In the genomic region with DNA sequence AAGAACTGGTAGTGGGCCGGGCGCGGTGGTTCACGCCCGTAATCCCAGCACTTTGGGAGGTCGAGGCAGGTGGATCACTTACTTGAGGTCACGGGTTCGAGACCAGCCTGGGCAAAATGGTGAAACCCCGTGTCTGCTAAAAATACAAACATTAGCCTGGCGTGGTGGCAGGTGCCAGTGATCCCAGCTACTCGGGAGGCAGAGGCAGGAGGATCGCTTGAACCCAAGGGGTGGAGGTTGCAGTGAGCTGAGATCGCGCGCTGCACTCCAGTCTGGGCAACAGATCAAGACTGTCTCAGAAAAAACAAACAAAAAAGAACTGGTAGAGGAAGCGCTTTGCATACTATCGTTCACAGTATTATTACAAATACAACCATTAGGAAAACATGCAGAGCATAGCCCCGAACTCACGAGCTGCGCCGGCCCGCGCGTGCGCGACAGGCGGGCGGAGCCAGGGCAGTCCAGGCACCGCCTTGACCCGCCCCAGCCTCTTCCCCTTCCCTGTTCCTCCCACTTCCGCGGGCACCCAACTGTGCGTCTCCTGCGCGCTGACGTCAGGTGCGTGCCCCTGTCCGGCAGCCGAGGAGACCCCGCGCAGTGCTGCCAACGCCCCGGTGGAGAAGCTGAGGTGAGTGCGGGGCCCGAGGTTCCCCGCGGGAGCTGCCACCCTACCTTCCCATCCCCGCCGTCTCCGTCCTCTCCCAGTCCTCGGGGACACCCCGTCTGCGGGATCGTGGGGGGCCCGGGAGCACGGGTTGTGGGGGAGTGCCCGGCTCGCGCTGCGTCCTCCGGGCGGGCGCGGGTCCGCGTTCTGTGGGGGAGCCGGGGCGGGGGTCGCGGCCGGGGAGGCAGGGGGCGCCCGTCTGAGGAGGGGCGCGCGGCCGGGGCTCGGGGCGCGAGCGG, we compare ENCODE assay signal across 1 cellular context.
TF ChIP-seq lines count a peak whose summit lies in the region.

TSS of gene CDC42 (plus strand) at position 595 of the 903 bp plus-strand sequence. CDS start 25,770 bp downstream, outside the sequence.

TF ChIP-seq in K562, 482 proteins besides CTCF, POLR2A, EP300 and RAD21 (continued from another document and continues in another):
- TF ChIP-seq PATZ1 (CRISPR knock-in tag; IDR thresholded peaks at IDR 0.05; ENCODE audit: borderline replicate concordance): no peak
- peak; percentile 99 for TF ChIP-seq CREM (IDR thresholded peaks at IDR 0.05; ENCODE audit: low read depth)
- TF ChIP-seq ELF1 (tag; IDR thresholded peaks at IDR 0.05): peak; percentile 93
- peak; percentile 11; the same call in 1 of the 2 replicates for TF ChIP-seq DPF2 (IDR thresholded peaks at IDR 0.05)
- peak; percentile 94 for TF ChIP-seq HMGXB4 (CRISPR knock-in tag; IDR thresholded peaks at IDR 0.05)
- TF ChIP-seq HES1 (IDR thresholded peaks at IDR 0.05; ENCODE audit: low read depth): no peak
- TF ChIP-seq ZNF639 (CRISPR knock-in tag; conservative IDR thresholded peaks at IDR 0.05 in 1 of 2, IDR thresholded peaks at IDR 0.05 in 1 of 2): no peak
- TF ChIP-seq GTF2A2 (tag; IDR thresholded peaks at IDR 0.05): no peak
- TF ChIP-seq, protein P1, sequence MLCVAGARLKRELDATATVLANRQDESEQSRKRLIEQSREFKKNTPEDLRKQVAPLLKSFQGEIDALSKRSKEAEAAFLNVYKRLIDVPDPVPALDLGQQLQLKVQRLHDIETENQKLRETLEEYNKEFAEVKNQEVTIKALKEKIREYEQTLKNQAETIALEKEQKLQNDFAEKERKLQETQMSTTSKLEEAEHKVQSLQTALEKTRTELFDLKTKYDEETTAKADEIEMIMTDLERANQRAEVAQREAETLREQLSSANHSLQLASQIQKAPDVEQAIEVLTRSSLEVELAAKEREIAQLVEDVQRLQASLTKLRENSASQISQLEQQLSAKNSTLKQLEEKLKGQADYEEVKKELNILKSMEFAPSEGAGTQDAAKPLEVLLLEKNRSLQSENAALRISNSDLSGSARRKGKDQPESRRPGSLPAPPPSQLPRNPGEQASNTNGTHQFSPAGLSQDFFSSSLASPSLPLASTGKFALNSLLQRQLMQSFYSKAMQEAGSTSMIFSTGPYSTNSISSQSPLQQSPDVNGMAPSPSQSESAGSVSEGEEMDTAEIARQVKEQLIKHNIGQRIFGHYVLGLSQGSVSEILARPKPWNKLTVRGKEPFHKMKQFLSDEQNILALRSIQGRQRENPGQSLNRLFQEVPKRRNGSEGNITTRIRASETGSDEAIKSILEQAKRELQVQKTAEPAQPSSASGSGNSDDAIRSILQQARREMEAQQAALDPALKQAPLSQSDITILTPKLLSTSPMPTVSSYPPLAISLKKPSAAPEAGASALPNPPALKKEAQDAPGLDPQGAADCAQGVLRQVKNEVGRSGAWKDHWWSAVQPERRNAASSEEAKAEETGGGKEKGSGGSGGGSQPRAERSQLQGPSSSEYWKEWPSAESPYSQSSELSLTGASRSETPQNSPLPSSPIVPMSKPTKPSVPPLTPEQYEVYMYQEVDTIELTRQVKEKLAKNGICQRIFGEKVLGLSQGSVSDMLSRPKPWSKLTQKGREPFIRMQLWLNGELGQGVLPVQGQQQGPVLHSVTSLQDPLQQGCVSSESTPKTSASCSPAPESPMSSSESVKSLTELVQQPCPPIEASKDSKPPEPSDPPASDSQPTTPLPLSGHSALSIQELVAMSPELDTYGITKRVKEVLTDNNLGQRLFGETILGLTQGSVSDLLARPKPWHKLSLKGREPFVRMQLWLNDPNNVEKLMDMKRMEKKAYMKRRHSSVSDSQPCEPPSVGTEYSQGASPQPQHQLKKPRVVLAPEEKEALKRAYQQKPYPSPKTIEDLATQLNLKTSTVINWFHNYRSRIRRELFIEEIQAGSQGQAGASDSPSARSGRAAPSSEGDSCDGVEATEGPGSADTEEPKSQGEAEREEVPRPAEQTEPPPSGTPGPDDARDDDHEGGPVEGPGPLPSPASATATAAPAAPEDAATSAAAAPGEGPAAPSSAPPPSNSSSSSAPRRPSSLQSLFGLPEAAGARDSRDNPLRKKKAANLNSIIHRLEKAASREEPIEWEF (CRISPR knock-in tag; IDR thresholded peaks at IDR 0.05): no peak
- TF ChIP-seq U2AF2 (optimal IDR thresholded peaks at IDR 0.05; ENCODE audit: low read depth, low read length): no peak
- TF ChIP-seq FOXM1 (IDR thresholded peaks at IDR 0.05; ENCODE audit: low read depth): no peak
- no peak; the same call in 1 of the 2 replicates for TF ChIP-seq FOXM1 (CRISPR knock-in tag; IDR thresholded peaks at IDR 0.05; ENCODE audit: low read depth)
- TF ChIP-seq PRMT5 (CRISPR knock-in tag; IDR thresholded peaks at IDR 0.05): no peak
- TF ChIP-seq ZNF41 (CRISPR knock-in tag; conservative IDR thresholded peaks at IDR 0.05): 0 out of 2 replicates have a peak, but pooled peaks have one; percentile 54
- TF ChIP-seq ZNF75A (CRISPR knock-in tag; IDR thresholded peaks at IDR 0.05): no peak
- no peak for TF ChIP-seq SMARCB1 (IDR thresholded peaks at IDR 0.05; ENCODE audit: insufficient read length, low read depth)
- TF ChIP-seq, protein P2, sequence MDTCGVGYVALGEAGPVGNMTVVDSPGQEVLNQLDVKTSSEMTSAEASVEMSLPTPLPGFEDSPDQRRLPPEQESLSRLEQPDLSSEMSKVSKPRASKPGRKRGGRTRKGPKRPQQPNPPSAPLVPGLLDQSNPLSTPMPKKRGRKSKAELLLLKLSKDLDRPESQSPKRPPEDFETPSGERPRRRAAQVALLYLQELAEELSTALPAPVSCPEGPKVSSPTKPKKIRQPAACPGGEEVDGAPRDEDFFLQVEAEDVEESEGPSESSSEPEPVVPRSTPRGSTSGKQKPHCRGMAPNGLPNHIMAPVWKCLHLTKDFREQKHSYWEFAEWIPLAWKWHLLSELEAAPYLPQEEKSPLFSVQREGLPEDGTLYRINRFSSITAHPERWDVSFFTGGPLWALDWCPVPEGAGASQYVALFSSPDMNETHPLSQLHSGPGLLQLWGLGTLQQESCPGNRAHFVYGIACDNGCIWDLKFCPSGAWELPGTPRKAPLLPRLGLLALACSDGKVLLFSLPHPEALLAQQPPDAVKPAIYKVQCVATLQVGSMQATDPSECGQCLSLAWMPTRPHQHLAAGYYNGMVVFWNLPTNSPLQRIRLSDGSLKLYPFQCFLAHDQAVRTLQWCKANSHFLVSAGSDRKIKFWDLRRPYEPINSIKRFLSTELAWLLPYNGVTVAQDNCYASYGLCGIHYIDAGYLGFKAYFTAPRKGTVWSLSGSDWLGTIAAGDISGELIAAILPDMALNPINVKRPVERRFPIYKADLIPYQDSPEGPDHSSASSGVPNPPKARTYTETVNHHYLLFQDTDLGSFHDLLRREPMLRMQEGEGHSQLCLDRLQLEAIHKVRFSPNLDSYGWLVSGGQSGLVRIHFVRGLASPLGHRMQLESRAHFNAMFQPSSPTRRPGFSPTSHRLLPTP (IDR thresholded peaks at IDR 0.05; ENCODE audit: borderline replicate concordance, extremely low read depth, insufficient read length): peak; percentile 78
- no peak for TF ChIP-seq KAT7 (CRISPR knock-in tag; IDR thresholded peaks at IDR 0.05; ENCODE audit: borderline replicate concordance)
- no peak for TF ChIP-seq ZNF347 (CRISPR knock-in tag; IDR thresholded peaks at IDR 0.05; ENCODE audit: low read depth)
- TF ChIP-seq STAT5A (IDR thresholded peaks at IDR 0.05; ENCODE audit: borderline replicate concordance, low read length): no peak
- no peak for TF ChIP-seq ZNF785 (CRISPR knock-in tag; IDR thresholded peaks at IDR 0.05)
- no peak for TF ChIP-seq TAL1 (IDR thresholded peaks at IDR 0.05)
- no peak for TF ChIP-seq SIX5 (IDR thresholded peaks at IDR 0.05; ENCODE audit: borderline replicate concordance in 1 of 2, insufficient read depth in 1 of 2, low read depth in 1 of 2, low read length in 2 of 2)
- no peak for TF ChIP-seq ZNF212 (CRISPR knock-in tag; IDR thresholded peaks at IDR 0.05)
- no peak for TF ChIP-seq STAT5B (CRISPR knock-in tag; IDR thresholded peaks at IDR 0.05)
- no peak for TF ChIP-seq ZNF146 (CRISPR knock-in tag; IDR thresholded peaks at IDR 0.05; ENCODE audit: unreplicated experiment)
- TF ChIP-seq GMEB1 (CRISPR knock-in tag; IDR thresholded peaks at IDR 0.05): peak; percentile 100
- no peak for TF ChIP-seq ZFP30 (CRISPR knock-in tag; IDR thresholded peaks at IDR 0.05; ENCODE audit: borderline replicate concordance)
- TF ChIP-seq ZFP36 (IDR thresholded peaks at IDR 0.05; ENCODE audit: low read depth, low read length, partially characterized antibody): no peak
- TF ChIP-seq ATF3 (IDR thresholded peaks at IDR 0.05): peak; percentile 50; the same call in 1 of the 2 replicates
- TF ChIP-seq ATF3 (CRISPR knock-in tag; conservative IDR thresholded peaks at IDR 0.05): peak; percentile 20; the same call in 1 of the 2 replicates
- TF ChIP-seq MIER1 (IDR thresholded peaks at IDR 0.05; ENCODE audit: low read depth): no peak
- TF ChIP-seq, protein P3, sequence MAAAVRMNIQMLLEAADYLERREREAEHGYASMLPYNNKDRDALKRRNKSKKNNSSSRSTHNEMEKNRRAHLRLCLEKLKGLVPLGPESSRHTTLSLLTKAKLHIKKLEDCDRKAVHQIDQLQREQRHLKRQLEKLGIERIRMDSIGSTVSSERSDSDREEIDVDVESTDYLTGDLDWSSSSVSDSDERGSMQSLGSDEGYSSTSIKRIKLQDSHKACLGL (CRISPR knock-in tag; IDR thresholded peaks at IDR 0.05; ENCODE audit: borderline replicate concordance, poor library complexity, severe bottlenecking): no peak
- TF ChIP-seq ZNF644 (tag; IDR thresholded peaks at IDR 0.05; ENCODE audit: low read depth): no peak
- TF ChIP-seq ZNF324 (CRISPR knock-in tag; IDR thresholded peaks at IDR 0.05): no peak
- no peak for TF ChIP-seq ZNF668 (CRISPR knock-in tag; IDR thresholded peaks at IDR 0.05)
